Comparison of ENCODE assay signal across 13 cellular contexts in genomic region chr17:74853048-74853397, GRCh38. TPM values are rescaled to one million over a fixed set of nuclear protein-coding genes. Genes with fewer than 3 reads are reported as not detected.
DNase-seq lines count a peak whose midpoint lies in the region; ATAC-seq, FAIRE-seq and TF ChIP-seq lines count a peak whose summit lies in the region.
"Had no signal": no experiment of that assay in that cellular context is flagged by ENCODE, and none has a peak within 500 bp of the region (broad histone marks: within the 10 kb centered on the region; RNA-seq: fewer than 3 reads in every experiment).

No MANE protein-coding gene starts in this region.

- H3K36me3 ChIP-seq in HUES6 (ENCODE audit: control insufficient read depth, insufficient read depth, low read length), result no peaks in the 10 kb centered on the region
- no peaks in the 10 kb centered on the region for H3K36me3 ChIP-seq in K562 (ENCODE audit: control insufficient read depth, insufficient read depth, low read length)
- no peaks in the 10 kb centered on the region for H3K36me3 ChIP-seq in gastroesophageal sphincter
- H3K36me3 ChIP-seq: upper lobe of right lung had no signal

- DNase-seq in activated CD4-positive, alpha-beta T cell treated with anti-CD3 and anti-CD28 coated beads, Interleukin-2, amount 10 ng/mL, durations not matched to agents 24 days and 14 days, result no peak
- DNase-seq in activated CD4-positive, alpha-beta T cell treated with anti-CD3 and anti-CD28 coated beads, Interleukin-2, amount 50 U/mL, for 48 hours, result no peak
- no peak for DNase-seq in K562 (ENCODE audit: extremely low read depth in 1 of 4, low spot score in 3 of 4)
- no peak for DNase-seq in neural crest cell (ENCODE audit: low read depth, low spot score)
- DNase-seq in amniotic stem cell (lab: John Stamatoyannopoulos, UW), result no peak
- DNase-seq: upper lobe of right lung had no signal

- peak overlapping the region; percentile 67 for H3K4me3 ChIP-seq in HUES6 (ENCODE audit: low read depth, low read length)
- 0 out of 2 replicates have a peak overlapping the region, but pooled peaks have one; percentile 12 for H3K4me3 ChIP-seq in K562
- H3K4me3 ChIP-seq in gastroesophageal sphincter, result no peak overlapping the region
- H3K4me3 ChIP-seq: upper lobe of right lung had no signal

- H3K4me1 ChIP-seq in HUES6 (ENCODE audit: control insufficient read depth, insufficient read depth, low read length), result peaks cover 7% of the 10 kb centered on the region; the same call in 1 of the 2 replicates
- peaks cover 0 to 33% of the 10 kb centered on the region in 2 experiments; a peak in 2 of 5 replicates for H3K4me1 ChIP-seq in K562 (replicated peaks in 1 of 2; ENCODE audit: control insufficient read depth in 2 of 2, insufficient read depth in 2 of 2, low read length in 2 of 2)
- peaks cover 0 to 14% (median 0%) of the 10 kb centered on the region in 3 donors for H3K4me1 ChIP-seq in gastroesophageal sphincter

- peaks cover 51% of the 10 kb centered on the region for H3K27me3 Mint-ChIP-seq in activated CD4-positive, alpha-beta T cell treated with anti-CD3 and anti-CD28 coated beads, Interleukin-2, amount 10 ng/mL, durations not matched to agents 24 days and 14 days
- H3K27me3 Mint-ChIP-seq in neural crest cell (ENCODE audit: low read depth), result peaks cover 91% of the 10 kb centered on the region

- peak overlapping the region; percentile 76 for H2AFZ ChIP-seq in K562 (ENCODE audit: low read depth, low read length)

- TF ChIP-seq RAD21 in K562 (CRISPR knock-in tag; conservative IDR thresholded peaks at IDR 0.05 in 1 of 2, IDR thresholded peaks at IDR 0.05 in 1 of 2), result no peak

- no peaks in the 10 kb centered on the region for H3K36me3 Mint-ChIP-seq in activated CD4-positive, alpha-beta T cell treated with anti-CD3 and anti-CD28 coated beads, Interleukin-2, amount 10 ng/mL, durations not matched to agents 24 days and 14 days (ENCODE audit: low read depth)
- H3K36me3 Mint-ChIP-seq in neural crest cell (ENCODE audit: low read depth), result no peaks in the 10 kb centered on the region

- WGBS in K562 (ENCODE audit: insufficient coverage, low coverage, missing lambda C conversion rate), result 54% methylated on average over 8 of the region's 9 CpGs
- WGBS in gastroesophageal sphincter (ENCODE audit: low coverage in 1 of 2), 2 donors, result 12 to 40% methylated on average over 1 to 9 of the region's 9 CpGs

- H3K4me1 Mint-ChIP-seq in activated CD4-positive, alpha-beta T cell treated with anti-CD3 and anti-CD28 coated beads, Interleukin-2, amount 10 ng/mL, durations not matched to agents 24 days and 14 days, result peaks cover 9% of the 10 kb centered on the region
- H3K4me1 Mint-ChIP-seq in neural crest cell, result no peaks in the 10 kb centered on the region

- H3K9me1 ChIP-seq in K562 (ENCODE audit: control insufficient read depth, insufficient read depth, low read length), result peaks cover 4% of the 10 kb centered on the region

- 0 out of 2 replicates have a peak, but pooled peaks cover 3% of the 10 kb centered on the region for H4K20me1 ChIP-seq in K562 (replicated peaks; ENCODE audit: control insufficient read depth, insufficient read depth, low read length)

- no peaks in the 10 kb centered on the region for H3K9me3 ChIP-seq in HUES6 (ENCODE audit: control insufficient read depth, insufficient read depth, low read depth, low read length)
- H3K9me3 ChIP-seq in K562 (replicated peaks; ENCODE audit: control insufficient read depth, insufficient read depth, low read depth, low read length), result no peaks in the 10 kb centered on the region
- peaks cover 0 to 5% (median 0%) of the 10 kb centered on the region in 3 donors for H3K9me3 ChIP-seq in gastroesophageal sphincter
- H3K9me3 ChIP-seq: upper lobe of right lung had no signal

- TF ChIP-seq EP300 in K562 (IDR thresholded peaks at IDR 0.05; ENCODE audit: low read length) (no peak), gastroesophageal sphincter (IDR thresholded peaks at IDR 0.05) (no peak)

- H3K9ac ChIP-seq in HUES6 (ENCODE audit: low read length), result peak overlapping the region; percentile 55
- peak overlapping the region in 1 of 2 experiments; percentile 74; a peak in 1 of 4 replicates for H3K9ac ChIP-seq in K562 (ENCODE audit: insufficient read depth in 1 of 2, low read depth in 2 of 2, low read length in 2 of 2)

- peaks cover 98% of the 10 kb centered on the region for H3K27me3 ChIP-seq in HUES6 (ENCODE audit: control insufficient read depth, insufficient read depth, low read length)
- peaks cover 0 to 41% of the 10 kb centered on the region in 2 experiments; a peak in 2 of 5 replicates for H3K27me3 ChIP-seq in K562 (ENCODE audit: control insufficient read depth in 2 of 2, insufficient read depth in 2 of 2, low read length in 2 of 2)
- H3K27me3 ChIP-seq in gastroesophageal sphincter, result peaks cover 88% of the 10 kb centered on the region

- TF ChIP-seq CTCF in K562 (IDR thresholded peaks at IDR 0.05 in 2 of 3, conservative IDR thresholded peaks at IDR 0.05 in 1 of 3; ENCODE audit: insufficient read depth in 2 of 3, low read depth in 1 of 3, low read length in 3 of 3) (no peak), neural crest cell (conservative IDR thresholded peaks at IDR 0.05) (no peak), gastroesophageal sphincter (IDR thresholded peaks at IDR 0.05) (no peak)

- H3K4me2 ChIP-seq in K562 (ENCODE audit: insufficient read depth, low read length), result peak overlapping the region; percentile 46; the same call in 1 of the 2 replicates

- TF ChIP-seq POLR2A in K562 (conservative IDR thresholded peaks at IDR 0.05) (no peak), gastroesophageal sphincter (IDR thresholded peaks at IDR 0.05) (no peak)

- no peak for FAIRE-seq in K562 (lab: Jason Lieb, UNC)

- CTCF ChIA-PET in K562 (lab: Yijun Ruan, JAX; ENCODE audit: low intra/inter-chr PET ratio), result no interaction called here

- in situ Hi-C loops in K562 (cut with MboI), result no loop called here

- H3K4me3 Mint-ChIP-seq in activated CD4-positive, alpha-beta T cell treated with anti-CD3 and anti-CD28 coated beads, Interleukin-2, amount 10 ng/mL, durations not matched to agents 24 days and 14 days, result peak overlapping the region; percentile 88
- peak overlapping the region; percentile 38 for H3K4me3 Mint-ChIP-seq in neural crest cell

- ATAC-seq in K562 (no peak), gastroesophageal sphincter (no peak), GM21825 (IDR thresholded peaks at IDR 0.05; ENCODE audit: unreplicated experiment) (no peak)

- H3K27ac Mint-ChIP-seq in activated CD4-positive, alpha-beta T cell treated with anti-CD3 and anti-CD28 coated beads, Interleukin-2, amount 10 ng/mL, durations not matched to agents 24 days and 14 days, result peak overlapping the region; percentile 34
- H3K27ac Mint-ChIP-seq in neural crest cell (ENCODE audit: unreplicated experiment), result no peak overlapping the region

- no peaks in the 10 kb centered on the region for H3K79me2 ChIP-seq in K562 (ENCODE audit: control insufficient read depth, insufficient read depth, low read length)

- POLR2A ChIA-PET in K562 (lab: Yijun Ruan, JAX), result interaction anchor here (0.7 to 2.5 kb wide), 4 partner anchors 10 to 20 kb away, joined by 3 to 17 read pairs (median 8); partner anchors contain the start of gene FDXR

- H3K9me3 Mint-ChIP-seq in activated CD4-positive, alpha-beta T cell treated with anti-CD3 and anti-CD28 coated beads, Interleukin-2, amount 10 ng/mL, durations not matched to agents 24 days and 14 days, result no peaks in the 10 kb centered on the region
- no peaks in the 10 kb centered on the region for H3K9me3 Mint-ChIP-seq in neural crest cell

- no peak overlapping the region for H3K27ac ChIP-seq in HUES6 (ENCODE audit: low read depth, low read length)
- H3K27ac ChIP-seq in K562 (ENCODE audit: extremely low read depth, low read depth, low read length), result no peak overlapping the region
- no peak overlapping the region for H3K27ac ChIP-seq in gastroesophageal sphincter
- H3K27ac ChIP-seq: upper lobe of right lung had no signal

- intact Hi-C loops in activated CD4-positive, alpha-beta T cell treated with anti-CD3 and anti-CD28 coated beads, Interleukin-2, amount 10 ng/mL, durations not matched to agents 24 days and 14 days (cut with micrococcal nuclease), result no loop called here
- intact Hi-C loops in K562 (cut with micrococcal nuclease), result loop anchor here (5.0 kb wide), 1 partner anchor 111 kb away; no protein-coding TSS in a partner anchor

- BruUV-seq in K562 (replicated peaks; lab: Mats Ljungman, UMichigan), result no TSS peak

RNA-seq across cellular contexts. Expression of gene GRIN2C, which starts 6.7 kb away (rescaled TPM):
- 0.05 and 0.19 TPM in 2 replicates for total RNA-seq in activated CD4-positive, alpha-beta T cell treated with anti-CD3 and anti-CD28 coated beads, Interleukin-2, amount 10 ng/mL, durations not matched to agents 24 days and 14 days
- 1.3 and 4.1 TPM in 2 replicates for total RNA-seq in K562 (2011; cell fraction: chromatin; rRNA removed; ENCODE audit: low replicate concordance)
- 0.66 and 1.7 TPM in 2 replicates for total RNA-seq in K562 (2011; cell fraction: nucleolus; rRNA removed)
- total RNA-seq in K562 (2011; cell fraction: nucleoplasm; rRNA removed), result 1.2 and 1.5 TPM in 2 replicates
- total RNA-seq in K562 (2014; rRNA removed), result under 0.01 and 0.16 TPM in 2 replicates
- 0.03 and 0.04 TPM in 2 replicates for total RNA-seq in K562 (2014; rRNA removed; fragmentation: Illumina TruSeq; extraction: Trizol)
- total RNA-seq in K562 (2015; rRNA removed; fragmentation: Illumina TruSeq; extraction: Trizol), result 0.07 and 0.08 TPM in 2 replicates
- 0.33 and 0.40 TPM in 2 replicates for total RNA-seq in K562 (2021)
- 0.08 and 0.10 TPM in 2 replicates for polyA plus RNA-seq in K562 (2011; rRNA removed)
- 0.04 and 0.06 TPM in 2 replicates for polyA plus RNA-seq in K562 (2011; cell fraction: cytosol; rRNA removed)
- 0.29 and 0.68 TPM in 2 replicates for polyA plus RNA-seq in K562 (2011; cell fraction: nucleus; rRNA removed)
- polyA plus RNA-seq in K562 (2012), result 0.16 and 0.66 TPM in 2 replicates
- 0.10 TPM in 1 of 2 replicates, not detected in the other for polyA plus RNA-seq in K562 (2014; fragmentation: Illumina TruSeq; extraction: Trizol)
- polyA plus RNA-seq in K562 (2014; fragmentation: Nextera tagmentation; extraction: Ambion mirVana), result not detected
- 0.08 and 0.20 TPM in 2 replicates for polyA plus RNA-seq in K562 (2014; rRNA removed)
- 0.06 TPM in 1 of 2 replicates, not detected in the other for polyA minus RNA-seq in K562 (2011; rRNA and poly(A)+ RNA removed)
- polyA minus RNA-seq in K562 (2011; cell fraction: cytosol; rRNA and poly(A)+ RNA removed), result not detected in 2 replicates
- polyA minus RNA-seq in K562 (2011; cell fraction: nucleus; rRNA and poly(A)+ RNA removed), result 0.11 and 0.27 TPM in 2 replicates
- total RNA-seq in neural crest cell, result 0.02 and 0.07 TPM in 2 replicates
- 1 to 10 TPM in 1 of 4 donors, under 1 TPM in 2, not detected in 1; 0.16 to 3.5 (median 0.42) TPM for total RNA-seq in gastroesophageal sphincter
- total RNA-seq: dermis microvascular lymphatic vessel endothelial cell, upper lobe of right lung had no signal
- polyA plus RNA-seq: AG04450 had no signal

RNA-seq across cellular contexts. Expression of gene FDXR, which starts 19.8 kb away (rescaled TPM):
- 18.8 and 20.5 TPM in 2 replicates for total RNA-seq in activated CD4-positive, alpha-beta T cell treated with anti-CD3 and anti-CD28 coated beads, Interleukin-2, amount 10 ng/mL, durations not matched to agents 24 days and 14 days
- total RNA-seq in K562 (2011; cell fraction: chromatin; rRNA removed; ENCODE audit: low replicate concordance), result 26.1 and 46.4 TPM in 2 replicates
- 39.0 and 42.5 TPM in 2 replicates for total RNA-seq in K562 (2011; cell fraction: nucleolus; rRNA removed)
- 25.0 and 34.7 TPM in 2 replicates for total RNA-seq in K562 (2011; cell fraction: nucleoplasm; rRNA removed)
- 62.2 and 76.4 TPM in 2 replicates for total RNA-seq in K562 (2014; rRNA removed)
- total RNA-seq in K562 (2014; rRNA removed; fragmentation: Illumina TruSeq; extraction: Trizol), result 8.7 and 14.3 TPM in 2 replicates
- 40.6 and 46.1 TPM in 2 replicates for total RNA-seq in K562 (2015; rRNA removed; fragmentation: Illumina TruSeq; extraction: Trizol)
- total RNA-seq in K562 (2021), result 68.7 and 70.7 TPM in 2 replicates
- polyA plus RNA-seq in K562 (2011; rRNA removed), result 25.4 and 30.9 TPM in 2 replicates
- 27.8 and 83.2 TPM in 2 replicates for polyA plus RNA-seq in K562 (2011; cell fraction: cytosol; rRNA removed)
- 47.6 and 91.7 TPM in 2 replicates for polyA plus RNA-seq in K562 (2011; cell fraction: nucleus; rRNA removed)
- polyA plus RNA-seq in K562 (2012), result 64.0 and 126 TPM in 2 replicates
- polyA plus RNA-seq in K562 (2014; fragmentation: Illumina TruSeq; extraction: Trizol), result 13.6 and 40.4 TPM in 2 replicates
- polyA plus RNA-seq in K562 (2014; fragmentation: Nextera tagmentation; extraction: Ambion mirVana), result 1 to 10 TPM in 1 of 2 experiments, under 1 TPM in 1; 0.89 to 2.8 TPM
- 58.6 and 62.9 TPM in 2 replicates for polyA plus RNA-seq in K562 (2014; rRNA removed)
- polyA minus RNA-seq in K562 (2011; rRNA and poly(A)+ RNA removed), result 5.2 and 10.6 TPM in 2 replicates
- 20.5 and 30.2 TPM in 2 replicates for polyA minus RNA-seq in K562 (2011; cell fraction: cytosol; rRNA and poly(A)+ RNA removed)
- polyA minus RNA-seq in K562 (2011; cell fraction: nucleus; rRNA and poly(A)+ RNA removed), result 22.8 and 27.3 TPM in 2 replicates
- 13.3 and 14.8 TPM in 2 replicates for total RNA-seq in neural crest cell
- total RNA-seq in gastroesophageal sphincter, result 1 to 10 TPM; 3.6 to 7.8 (median 4.6) TPM

RNA-seq across cellular contexts. Expression of gene FADS6, which starts 40.4 kb away (rescaled TPM):
- total RNA-seq in activated CD4-positive, alpha-beta T cell treated with anti-CD3 and anti-CD28 coated beads, Interleukin-2, amount 10 ng/mL, durations not matched to agents 24 days and 14 days, result not detected in 2 replicates
- total RNA-seq in K562 (2011; cell fraction: chromatin; rRNA removed; ENCODE audit: low replicate concordance), result not detected in 2 replicates
- total RNA-seq in K562 (2011; cell fraction: nucleolus; rRNA removed), result 0.26 TPM in 1 of 2 replicates, not detected in the other
- 0.29 TPM in 1 of 2 replicates, not detected in the other for total RNA-seq in K562 (2011; cell fraction: nucleoplasm; rRNA removed)
- total RNA-seq in K562 (2014; rRNA removed) (not detected in 2 replicates), K562 (2014; rRNA removed; fragmentation: Illumina TruSeq; extraction: Trizol) (not detected in 2 replicates), K562 (2015; rRNA removed; fragmentation: Illumina TruSeq; extraction: Trizol) (0.22 TPM in 1 of 2 replicates, not detected in the other), K562 (2021) (not detected in 2 replicates), neural crest cell (not detected in 2 replicates), gastroesophageal sphincter (under 1 TPM in 1 of 4 donors, not detected in 3; 0.37 TPM)
- polyA plus RNA-seq in K562 (2011; rRNA removed) (0.12 and 0.18 TPM in 2 replicates), K562 (2014; fragmentation: Illumina TruSeq; extraction: Trizol) (not detected in 2 replicates), K562 (2014; fragmentation: Nextera tagmentation; extraction: Ambion mirVana) (not detected), K562 (2014; rRNA removed) (not detected in 2 replicates)
- polyA plus RNA-seq in K562 (2011; cell fraction: cytosol; rRNA removed), result 0.13 and 0.36 TPM in 2 replicates
- 0.07 and 0.44 TPM in 2 replicates for polyA plus RNA-seq in K562 (2011; cell fraction: nucleus; rRNA removed)
- 0.08 and 0.22 TPM in 2 replicates for polyA plus RNA-seq in K562 (2012)
- not detected in 2 replicates for polyA minus RNA-seq in K562 (2011; rRNA and poly(A)+ RNA removed)
- 0.38 TPM in 1 of 2 replicates, not detected in the other for polyA minus RNA-seq in K562 (2011; cell fraction: cytosol; rRNA and poly(A)+ RNA removed)
- polyA minus RNA-seq in K562 (2011; cell fraction: nucleus; rRNA and poly(A)+ RNA removed), result not detected in 2 replicates
- total RNA-seq: dermis microvascular lymphatic vessel endothelial cell, fibroblast of villous mesenchyme, LHCN-M2, upper lobe of right lung had no signal
- polyA plus RNA-seq: AG04450 had no signal

Comparison
In these comparisons a context has a peak if more than half of its experiments do, and no peak if none do; other contexts are left out.
1. H3K4me3 ChIP-seq: peak in HUES6 (single experiment) and K562 (single experiment); none in gastroesophageal sphincter (0 of 2).